18 cellular contexts compared by ENCODE assay signal in the genomic region with DNA sequence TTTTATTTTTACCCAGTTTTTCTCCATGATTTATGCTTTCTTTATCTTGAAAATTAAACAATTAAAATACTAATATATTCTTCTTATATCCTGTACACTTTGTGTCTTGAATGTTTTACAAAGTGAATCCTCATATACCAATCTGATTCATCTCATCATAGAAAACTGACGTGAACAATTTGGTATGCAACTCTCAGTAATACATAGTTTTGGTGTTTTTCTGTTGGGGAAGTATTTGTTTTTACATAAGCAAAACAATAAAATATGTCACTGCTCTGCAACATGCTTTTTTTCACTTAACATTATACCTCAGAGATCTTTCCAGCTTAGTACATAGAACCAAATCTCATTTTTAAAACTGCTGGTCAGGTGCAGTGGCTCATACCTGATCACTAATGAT. TPM values are rescaled to one million over a fixed set of nuclear protein-coding genes. Genes with fewer than 3 reads are reported as not detected.
DNase-seq lines count a peak whose midpoint lies in the region; ATAC-seq, FAIRE-seq and TF ChIP-seq lines count a peak whose summit lies in the region.
"Had no signal": no experiment of that assay in that cellular context is flagged by ENCODE, and none has a peak within 500 bp of the region (broad histone marks: within the 10 kb centered on the region; RNA-seq: fewer than 3 reads in every experiment).

No MANE protein-coding gene starts in this region.

- H3K9me3 ChIP-seq in BE2C: no peaks in the 10 kb centered on the region; the same call in 1 of the 2 replicates

- DNase-seq in LHCN-M2 (ENCODE audit: low read depth): peak; percentile 9
- no peak for DNase-seq in frontal cortex (ENCODE audit: low spot score in 2 of 2)
- DNase-seq in GM12891 (ENCODE audit: insufficient read length, low spot score): no peak
- no peak for DNase-seq in BE2C
- DNase-seq in GF-D8 (lab: John Stamatoyannopoulos, UW): no peak
- DNase-seq: Caco-2; CD4-positive, CD25-positive, alpha-beta regulatory T cell; CD8-positive, alpha-beta T cell; DMS153; DND-41; H9; HFFc6 had no signal

- H3K36me3 ChIP-seq in BE2C: no peaks in the 10 kb centered on the region

- no peak for ATAC-seq in GM21619 (IDR thresholded peaks at IDR 0.05; ENCODE audit: unreplicated experiment)
- ATAC-seq: CD8-positive, alpha-beta T cell; GM12878 had no signal

- no peak for TF ChIP-seq POLR2A in GM12891 (IDR thresholded peaks at IDR 0.05; ENCODE audit: low read depth, low read length)

- no peak for TF ChIP-seq CTCF in BE2C (IDR thresholded peaks at IDR 0.05; ENCODE audit: low read depth, low read length)

- FAIRE-seq in endometrium (lab: Jason Lieb, UNC): peak; percentile 79
- FAIRE-seq in frontal cortex (lab: Jason Lieb, UNC): peak; percentile 8
- no peak for FAIRE-seq in GM12891 (lab: Jason Lieb, UNC)
- FAIRE-seq: G401.6, GM12878, GM18507 had no signal

- no peaks in the 10 kb centered on the region for H3K4me1 ChIP-seq in BE2C
- H3K4me1 ChIP-seq: BLaER1, Caco-2 had no signal

- no peak overlapping the region for H3K4me3 ChIP-seq in BE2C (ENCODE audit: low read depth, low read length)
- H3K4me3 ChIP-seq: BLaER1, GM12878 had no signal

- H3K27me3 ChIP-seq in BE2C: no peaks in the 10 kb centered on the region
- H3K27me3 ChIP-seq: BLaER1 had no signal

TF ChIP-seq in GM12891, 5 proteins besides CTCF, POLR2A, EP300 and RAD21:
- TF ChIP-seq SPI1 (IDR thresholded peaks at IDR 0.05; ENCODE audit: low read depth, low read length) (no peak), POU2F2 (IDR thresholded peaks at IDR 0.05; ENCODE audit: low read depth, low read length) (no peak), PAX5 (IDR thresholded peaks at IDR 0.05; ENCODE audit: insufficient read depth, low read length, severe bottlenecking) (no peak), TAF1 (IDR thresholded peaks at IDR 0.05; ENCODE audit: low read depth, low read length) (no peak), POLR2AphosphoS5 (IDR thresholded peaks at IDR 0.05; ENCODE audit: low read depth, low read length) (no peak)

RNA-seq across cellular contexts. Expression of a gene that starts 14.7 kb away (rescaled TPM):
- total RNA-seq in LHCN-M2 (2014; rRNA removed): 6.9 and 7.3 TPM in 2 replicates
- polyA plus RNA-seq in LHCN-M2 (2012): 4.9 TPM
- total RNA-seq in frontal cortex: 31.4 TPM
- polyA plus RNA-seq in GM12891 (2012; ENCODE audit: low read depth, missing spikeins): 0.63 TPM
- 3.0 TPM for polyA plus RNA-seq in BE2C (2012; ENCODE audit: insufficient read depth, insufficient read length, low read depth)
- total RNA-seq: Caco-2 had no signal
